9 cellular contexts compared by ENCODE assay signal in genomic region chr5:151213803-151214613, GRCh38. TPM values are rescaled to one million over a fixed set of nuclear protein-coding genes. Genes with fewer than 3 reads are reported as not detected.
DNase-seq lines count a peak whose midpoint lies in the region; ATAC-seq, FAIRE-seq and TF ChIP-seq lines count a peak whose summit lies in the region.
"Had no signal": no experiment of that assay in that cellular context is flagged by ENCODE, and none has a peak within 500 bp of the region (broad histone marks: within the 10 kb centered on the region; RNA-seq: fewer than 3 reads in every experiment).

No MANE protein-coding gene starts in this region.

- BruUV-seq in GM12878 (replicated peaks; lab: Mats Ljungman, UMichigan) = TSS peak; percentile 78
- BruUV-seq in HepG2 (replicated peaks; lab: Mats Ljungman, UMichigan) = no TSS peak

- TF ChIP-seq EP300 in GM12878 (IDR thresholded peaks at IDR 0.05; ENCODE audit: borderline replicate concordance in 1 of 2, control insufficient read depth in 1 of 2, low read depth in 2 of 2, low read length in 2 of 2) = peak in 1 of 2 experiments; percentile 64; a peak in 1 of 4 replicates
- TF ChIP-seq EP300 in HepG2 (IDR thresholded peaks at IDR 0.05; ENCODE audit: low read depth in 2 of 2, low read length in 2 of 2) = no peak
- TF ChIP-seq EP300 in HepG2 (CRISPR knock-in tag; IDR thresholded peaks at IDR 0.05; ENCODE audit: borderline replicate concordance) = no peak

- SMC1A ChIA-PET in GM12878 (lab: Charles Lee; ENCODE audit: uncharacterized antibody, unreplicated experiment) = interaction anchor here (0.6 to 18.6 kb wide), 20 partner anchors 9 to 155 kb away, joined by 3 to 325 read pairs (median 6); partner anchors contain the start of genes CCDC69 and GM2A

- FAIRE-seq in GM12878 (lab: Jason Lieb, UNC) = peak; percentile 91
- peak; percentile 30 for FAIRE-seq in HepG2 (lab: Jason Lieb, UNC)
- FAIRE-seq: A549 had no signal

- H3K36me3 ChIP-seq in GM12878 (ENCODE audit: control insufficient read depth in 2 of 2, insufficient read depth in 2 of 2, low read length in 1 of 2) = peaks cover 2 to 4% of the 10 kb centered on the region in 2 experiments; a peak in 2 of 4 replicates
- no peaks in the 10 kb centered on the region for H3K36me3 ChIP-seq in HepG2 (replicated peaks in 1 of 2; ENCODE audit: control insufficient read depth in 1 of 2, insufficient read depth in 2 of 2, low read length in 2 of 2)

- no peak for TF ChIP-seq CTCF in GM12878 (IDR thresholded peaks at IDR 0.05 in 2 of 3, conservative IDR thresholded peaks at IDR 0.05 in 1 of 3; ENCODE audit: control insufficient read depth in 2 of 3, extremely low read depth in 1 of 3, insufficient read depth in 1 of 3, low read depth in 3 of 3, low read length in 3 of 3)
- no peak for TF ChIP-seq CTCF in HepG2 (CRISPR knock-in tag; IDR thresholded peaks at IDR 0.05)

- TF ChIP-seq POLR2A in GM12878 (IDR thresholded peaks at IDR 0.05; ENCODE audit: low read depth, low read length) (peak; percentile 93), HepG2 (IDR thresholded peaks at IDR 0.05; ENCODE audit: insufficient read depth in 1 of 2, low read depth in 2 of 2, low read length in 2 of 2) (0 out of 4 replicates have a peak, but pooled peaks of 1 of the 2 experiments have one; percentile 34)

- H3K4me2 ChIP-seq in GM12878 (ENCODE audit: control insufficient read depth, insufficient read depth) (peak overlapping the region; percentile 91), HepG2 (ENCODE audit: low read depth, low read length) (peak overlapping the region; percentile 59)
- H3K4me2 ChIP-seq: A549 had no signal

- in situ Hi-C loops in GM12878 (cut with MboI) (no loop called here), HepG2 (cut with HindIII; ENCODE audit: extremely low pct_ligation_motif_present, low pct_unique_long_range_greater_than_20kb) (no loop called here)

- peak; percentile 69 for DNase-seq in A172 (ENCODE audit: low spot score)
- DNase-seq in T-helper 22 cell (ENCODE audit: low read depth) = peak; percentile 83
- DNase-seq in GM12878 (ENCODE audit: low read depth, low spot score) = peak; percentile 93
- peak; percentile 45 for DNase-seq in HepG2 (ENCODE audit: low spot score)
- peak; percentile 63 for DNase-seq in stimulated activated CD8-positive, alpha-beta memory T cell treated with anti-CD3 and anti-CD28 coated beads, Interleukin-15, amount 100 ng/mL, for 1 hour (ENCODE audit: low read depth)
- no peak for DNase-seq in NCI-H2227 (lab: John Stamatoyannopoulos, UW; ENCODE audit: unreplicated experiment)

- ATAC-seq in GM19351 (IDR thresholded peaks at IDR 0.05; ENCODE audit: unreplicated experiment) = peak; percentile 74
- peak; percentile 84 for ATAC-seq in HG03432 (IDR thresholded peaks at IDR 0.05; ENCODE audit: unreplicated experiment)
- ATAC-seq in GM12878 = peak; percentile 83
- ATAC-seq in HepG2 = peak; percentile 90

- intact Hi-C loops in GM12878 (cut with micrococcal nuclease; ENCODE audit: unreplicated experiment) (loop anchor here (1.0 to 5.0 kb wide), 6 partner anchors 9 to 132 kb away; partner anchors contain the start of genes ANXA6, GM2A and TNIP1), HepG2 (cut with micrococcal nuclease; ENCODE audit: unreplicated experiment) (no loop called here)

- peak overlapping the region; percentile 99 for H3K27ac ChIP-seq in GM12878 (ENCODE audit: control insufficient read depth, insufficient read depth)
- H3K27ac ChIP-seq in HepG2 (ENCODE audit: extremely low read length, insufficient read depth, low read length) = no peak overlapping the region
- H3K27ac ChIP-seq: A549 had no signal

- H3K79me2 ChIP-seq in GM12878 (ENCODE audit: control insufficient read depth, insufficient read depth, low read length) (peaks cover 73% of the 10 kb centered on the region), HepG2 (ENCODE audit: insufficient read depth, low read length) (no peaks in the 10 kb centered on the region)

- H3K27me3 ChIP-seq in GM12878 (replicated peaks in 1 of 2; ENCODE audit: control insufficient read depth in 2 of 2, insufficient read depth in 2 of 2, low read length in 1 of 2) (no peaks in the 10 kb centered on the region), HepG2 (ENCODE audit: control insufficient read depth in 1 of 2, insufficient read depth in 2 of 2, low read length in 2 of 2) (no peaks in the 10 kb centered on the region)

- WGBS in GM12878 (ENCODE audit: insufficient coverage, insufficient replicate concordance, low lambda C conversion rate, missing lambda C conversion rate) = 1% methylated on average over 9 of the region's 9 CpGs
- WGBS in HepG2 (ENCODE audit: low lambda C conversion rate) = 39% methylated on average over 8 of the region's 9 CpGs

- H3K4me1 ChIP-seq in GM12878 (ENCODE audit: control insufficient read depth, insufficient read depth, low read length) (peaks cover 57% of the 10 kb centered on the region), HepG2 (ENCODE audit: insufficient read depth, low read length) (peaks cover 49% of the 10 kb centered on the region)
- H3K4me1 ChIP-seq: A549 had no signal

- POLR2A ChIA-PET in GM12878 (lab: Charles Lee) = interaction anchor here (0.6 to 17.1 kb wide), 29 partner anchors 9 to 801 kb away, joined by 3 to 290 read pairs (median 6); partner anchors contain the start of genes ANXA6, CCDC69, CD74 and GM2A
- POLR2A ChIA-PET in HepG2 (lab: Yijun Ruan, JAX) = interaction anchor here (0.6 to 2.5 kb wide), 5 partner anchors 10 to 68 kb away, joined by 3 to 12 read pairs (median 4); partner anchors contain the start of genes CCDC69 and GM2A

- peak overlapping the region; percentile 74 for H3K4me3 ChIP-seq in GM12878
- peak overlapping the region in 1 of 3 experiments; percentile 44; a peak in 2 of 6 replicates for H3K4me3 ChIP-seq in HepG2 (replicated peaks in 1 of 3; ENCODE audit: insufficient read depth in 1 of 3, low read depth in 2 of 3, low read length in 3 of 3)
- H3K4me3 ChIP-seq: A549 had no signal

- CTCF ChIA-PET in GM12878 (lab: Yijun Ruan, JAX) = interaction anchor here (0.6 to 17.0 kb wide), 14 partner anchors 9 to 102 kb away, joined by 3 to 293 read pairs (median 10); partner anchors contain the start of genes CCDC69 and GM2A
- CTCF ChIA-PET in HepG2 (lab: Yijun Ruan, JAX; ENCODE audit: low intra/inter-chr PET ratio, low total read pairs) = no interaction called here

- RAD21 ChIA-PET in GM12878 (lab: Charles Lee; ENCODE audit: unreplicated experiment) = interaction anchor here (0.6 to 7.6 kb wide), 23 partner anchors 9 to 536 kb away, joined by 3 to 156 read pairs (median 10); partner anchors contain the start of genes ANXA6, CCDC69, GM2A and TNIP1

- H3K9me3 ChIP-seq in GM12878 (replicated peaks; ENCODE audit: control insufficient read depth, insufficient read depth, low read length) (no peaks in the 10 kb centered on the region), HepG2 (ENCODE audit: low read length) (no peaks in the 10 kb centered on the region)
- H3K9me3 ChIP-seq: A549 had no signal

- H2AFZ ChIP-seq in GM12878 (ENCODE audit: control insufficient read depth, low read depth, low read length) = no peak overlapping the region
- H2AFZ ChIP-seq in HepG2 (ENCODE audit: low read length) = no peak overlapping the region

- TF ChIP-seq RAD21 in GM12878 (IDR thresholded peaks at IDR 0.05; ENCODE audit: insufficient read depth, low read depth, low read length) = no peak
- no peak for TF ChIP-seq RAD21 in HepG2 (CRISPR knock-in tag; IDR thresholded peaks at IDR 0.05)

- H3K9ac ChIP-seq in GM12878 (ENCODE audit: control insufficient read depth, insufficient read depth, low read length) = peak overlapping the region; percentile 94
- peak overlapping the region; percentile 32; the same call in 1 of the 2 replicates for H3K9ac ChIP-seq in HepG2 (ENCODE audit: insufficient read depth, low read depth, low read length)

- no peaks in the 10 kb centered on the region for H4K20me1 ChIP-seq in GM12878 (ENCODE audit: control insufficient read depth, insufficient read depth)
- H4K20me1 ChIP-seq in HepG2 (ENCODE audit: insufficient read depth, low read length) = no peaks in the 10 kb centered on the region

RNA-seq across cellular contexts. Expression of gene CCDC69, which starts 9.9 kb away (rescaled TPM):
- total RNA-seq in A172 (2014; rRNA removed; shearing (Covaris generic)) = 3.3 and 3.7 TPM in 2 replicates
- total RNA-seq in GM12878 (2013; cell fraction: nucleolus; rRNA removed) = 69.3 and 77.6 TPM in 2 replicates
- total RNA-seq in GM12878 (2014; rRNA removed) (91.1 and 104 TPM in 2 replicates), GM12878 (2014; rRNA removed; fragmentation: Illumina TruSeq; extraction: Trizol) (78.8 and 80.3 TPM in 2 replicates), GM12878 (2021) (77.3 and 80.8 TPM in 2 replicates), HepG2 (2016; rRNA removed; fragmentation: Illumina TruSeq; extraction: Trizol) (45.2 and 46.3 TPM in 2 replicates)
- 37.5 TPM for polyA plus RNA-seq in GM12878 (2011; ENCODE audit: low read depth)
- polyA plus RNA-seq in GM12878 (2011; rRNA removed) (36.7 and 42.3 TPM in 2 replicates), GM12878 (2014; fragmentation: Illumina TruSeq; extraction: Trizol) (104 and 106 TPM in 2 replicates), GM12878 (2014; fragmentation: Nextera tagmentation; extraction: Ambion mirVana) (10 to 100 TPM; 13.5 to 21.4 TPM), GM12878 (2014; rRNA removed) (89.6 and 102 TPM in 2 replicates), GM12878 (2016; fragmentation: Nextera tagmentation; extraction: Ambion mirVana) (10 to 100 TPM; 55.7 to 59.8 TPM), HepG2 (2011; rRNA removed) (12.2 and 14.4 TPM in 2 replicates)
- polyA plus RNA-seq in GM12878 (2011; cell fraction: cytosol; rRNA removed) = 56.7 and 66.0 TPM in 2 replicates
- 16.1 and 18.3 TPM in 2 replicates for polyA plus RNA-seq in GM12878 (2011; cell fraction: nucleus; rRNA removed)
- 46.8 and 47.5 TPM in 2 replicates for polyA plus RNA-seq in GM12878 (2012)
- 32.8 and 41.3 TPM in 2 replicates for polyA minus RNA-seq in GM12878 (2011; rRNA and poly(A)+ RNA removed)
- polyA minus RNA-seq in GM12878 (2011; cell fraction: cytosol; rRNA and poly(A)+ RNA removed) = 11.4 and 17.0 TPM in 2 replicates
- 11.6 and 16.5 TPM in 2 replicates for polyA minus RNA-seq in GM12878 (2011; cell fraction: nucleus; rRNA and poly(A)+ RNA removed)
- total RNA-seq in HepG2 (2016; cell fraction: cytosol; rRNA removed; fragmentation: Illumina TruSeq; extraction: Trizol; ENCODE audit: low read depth) = 55.5 and 59.1 TPM in 2 replicates
- total RNA-seq in HepG2 (2016; cell fraction: insoluble cytoplasmic fraction; rRNA removed; fragmentation: Illumina TruSeq; extraction: Trizol) = 40.1 and 44.9 TPM in 2 replicates
- 122 and 135 TPM in 2 replicates for total RNA-seq in HepG2 (2016; cell fraction: membrane; rRNA removed; fragmentation: Illumina TruSeq; extraction: Trizol)
- 20.8 and 25.7 TPM in 2 replicates for total RNA-seq in HepG2 (2016; cell fraction: nucleus; rRNA removed; fragmentation: Illumina TruSeq; extraction: Trizol)
- 10.9 and 17.9 TPM in 2 replicates for polyA plus RNA-seq in HepG2 (2011; cell fraction: cytosol; rRNA removed)
- 5.2 and 8.5 TPM in 2 replicates for polyA plus RNA-seq in HepG2 (2011; cell fraction: nucleus; rRNA removed)
- polyA plus RNA-seq in HepG2 (2012) = 11.3 and 12.9 TPM in 2 replicates
- 76.9 and 83.3 TPM in 2 replicates for polyA plus RNA-seq in HepG2 (2016; cell fraction: cytosol; fragmentation: Illumina TruSeq; extraction: Trizol; ENCODE audit: low read depth)
- polyA plus RNA-seq in HepG2 (2016; cell fraction: insoluble cytoplasmic fraction; fragmentation: Illumina TruSeq; extraction: Trizol; ENCODE audit: low read depth) = 49.2 and 57.5 TPM in 2 replicates
- 129 and 152 TPM in 2 replicates for polyA plus RNA-seq in HepG2 (2016; cell fraction: membrane; fragmentation: Illumina TruSeq; extraction: Trizol; ENCODE audit: low read depth)
- 30.6 and 33.2 TPM in 2 replicates for polyA plus RNA-seq in HepG2 (2016; cell fraction: nucleus; fragmentation: Illumina TruSeq; extraction: Trizol; ENCODE audit: insufficient read depth, low read depth)
- 0.35 and 14.2 TPM in 2 replicates for polyA minus RNA-seq in HepG2 (2011; rRNA and poly(A)+ RNA removed; ENCODE audit: low replicate concordance)
- polyA minus RNA-seq in HepG2 (2011; cell fraction: cytosol; rRNA and poly(A)+ RNA removed) = 5.0 and 5.8 TPM in 2 replicates
- 6.7 and 12.7 TPM in 2 replicates for polyA minus RNA-seq in HepG2 (2011; cell fraction: nucleus; rRNA and poly(A)+ RNA removed)

RNA-seq across cellular contexts. Expression of gene GM2A, which starts 39.0 kb away (rescaled TPM):
- total RNA-seq in A172 (2014; rRNA removed; shearing (Covaris generic)) = 30.2 and 34.2 TPM in 2 replicates
- 150 and 162 TPM in 2 replicates for total RNA-seq in GM12878 (2013; cell fraction: nucleolus; rRNA removed)
- total RNA-seq in GM12878 (2014; rRNA removed) (102 and 109 TPM in 2 replicates), GM12878 (2014; rRNA removed; fragmentation: Illumina TruSeq; extraction: Trizol) (75.7 TPM in 2 replicates), GM12878 (2021) (95.1 and 95.6 TPM in 2 replicates), HepG2 (2016; rRNA removed; fragmentation: Illumina TruSeq; extraction: Trizol) (16.6 and 29.6 TPM in 2 replicates)
- 46.2 TPM for polyA plus RNA-seq in GM12878 (2011; ENCODE audit: low read depth)
- polyA plus RNA-seq in GM12878 (2011; rRNA removed) (85.4 and 106 TPM in 2 replicates), GM12878 (2014; fragmentation: Illumina TruSeq; extraction: Trizol) (74.4 and 83.9 TPM in 2 replicates), GM12878 (2014; fragmentation: Nextera tagmentation; extraction: Ambion mirVana) (10 to 100 TPM; 33.6 to 44.4 TPM), GM12878 (2014; rRNA removed) (62.0 and 63.9 TPM in 2 replicates), GM12878 (2016; fragmentation: Nextera tagmentation; extraction: Ambion mirVana) (10 to 100 TPM; 44.0 to 44.4 TPM), HepG2 (2011; rRNA removed) (12.9 and 14.6 TPM in 2 replicates)
- 81.7 and 107 TPM in 2 replicates for polyA plus RNA-seq in GM12878 (2011; cell fraction: cytosol; rRNA removed)
- 27.6 and 30.7 TPM in 2 replicates for polyA plus RNA-seq in GM12878 (2011; cell fraction: nucleus; rRNA removed)
- polyA plus RNA-seq in GM12878 (2012) = 61.7 and 69.7 TPM in 2 replicates
- 109 and 137 TPM in 2 replicates for polyA minus RNA-seq in GM12878 (2011; rRNA and poly(A)+ RNA removed)
- polyA minus RNA-seq in GM12878 (2011; cell fraction: cytosol; rRNA and poly(A)+ RNA removed) = 43.7 and 54.0 TPM in 2 replicates
- 14.7 and 19.8 TPM in 2 replicates for polyA minus RNA-seq in GM12878 (2011; cell fraction: nucleus; rRNA and poly(A)+ RNA removed)
- total RNA-seq in HepG2 (2016; cell fraction: cytosol; rRNA removed; fragmentation: Illumina TruSeq; extraction: Trizol; ENCODE audit: low read depth) = 4.1 and 4.6 TPM in 2 replicates
- total RNA-seq in HepG2 (2016; cell fraction: insoluble cytoplasmic fraction; rRNA removed; fragmentation: Illumina TruSeq; extraction: Trizol) = 17.1 and 30.7 TPM in 2 replicates
- 11.9 and 12.6 TPM in 2 replicates for total RNA-seq in HepG2 (2016; cell fraction: membrane; rRNA removed; fragmentation: Illumina TruSeq; extraction: Trizol)
- total RNA-seq in HepG2 (2016; cell fraction: nucleus; rRNA removed; fragmentation: Illumina TruSeq; extraction: Trizol) = 27.5 and 33.6 TPM in 2 replicates
- polyA plus RNA-seq in HepG2 (2011; cell fraction: cytosol; rRNA removed) = 11.3 TPM in 2 replicates
- 3.9 and 5.2 TPM in 2 replicates for polyA plus RNA-seq in HepG2 (2011; cell fraction: nucleus; rRNA removed)
- 8.5 and 11.0 TPM in 2 replicates for polyA plus RNA-seq in HepG2 (2012)
- 3.8 TPM in 2 replicates for polyA plus RNA-seq in HepG2 (2016; cell fraction: cytosol; fragmentation: Illumina TruSeq; extraction: Trizol; ENCODE audit: low read depth)
- 21.4 and 21.7 TPM in 2 replicates for polyA plus RNA-seq in HepG2 (2016; cell fraction: insoluble cytoplasmic fraction; fragmentation: Illumina TruSeq; extraction: Trizol; ENCODE audit: low read depth)
- polyA plus RNA-seq in HepG2 (2016; cell fraction: membrane; fragmentation: Illumina TruSeq; extraction: Trizol; ENCODE audit: low read depth) = 9.6 and 10.8 TPM in 2 replicates
- polyA plus RNA-seq in HepG2 (2016; cell fraction: nucleus; fragmentation: Illumina TruSeq; extraction: Trizol; ENCODE audit: insufficient read depth, low read depth) = 42.8 and 48.3 TPM in 2 replicates
- 9.2 and 31.1 TPM in 2 replicates for polyA minus RNA-seq in HepG2 (2011; rRNA and poly(A)+ RNA removed; ENCODE audit: low replicate concordance)
- polyA minus RNA-seq in HepG2 (2011; cell fraction: cytosol; rRNA and poly(A)+ RNA removed) = 12.1 and 12.7 TPM in 2 replicates
- polyA minus RNA-seq in HepG2 (2011; cell fraction: nucleus; rRNA and poly(A)+ RNA removed) = 6.6 and 10.6 TPM in 2 replicates

RNA-seq across cellular contexts. Expression of gene ANXA6, which starts 56.4 kb away (rescaled TPM):
- 424 and 507 TPM in 2 replicates for total RNA-seq in A172 (2014; rRNA removed; shearing (Covaris generic))
- 295 and 301 TPM in 2 replicates for total RNA-seq in GM12878 (2013; cell fraction: nucleolus; rRNA removed)
- 477 and 484 TPM in 2 replicates for total RNA-seq in GM12878 (2014; rRNA removed)
- total RNA-seq in GM12878 (2014; rRNA removed; fragmentation: Illumina TruSeq; extraction: Trizol) = 549 and 550 TPM in 2 replicates
- 528 and 542 TPM in 2 replicates for total RNA-seq in GM12878 (2021)
- 195 TPM for polyA plus RNA-seq in GM12878 (2011; ENCODE audit: low read depth)
- polyA plus RNA-seq in GM12878 (2011; rRNA removed) = 460 and 571 TPM in 2 replicates
- 618 and 630 TPM in 2 replicates for polyA plus RNA-seq in GM12878 (2011; cell fraction: cytosol; rRNA removed)
- polyA plus RNA-seq in GM12878 (2011; cell fraction: nucleus; rRNA removed) = 407 and 532 TPM in 2 replicates
- 297 and 330 TPM in 2 replicates for polyA plus RNA-seq in GM12878 (2012)
- polyA plus RNA-seq in GM12878 (2014; fragmentation: Illumina TruSeq; extraction: Trizol) = 506 and 510 TPM in 2 replicates
- 10 to 100 TPM; 44.0 to 73.1 TPM for polyA plus RNA-seq in GM12878 (2014; fragmentation: Nextera tagmentation; extraction: Ambion mirVana)
- 453 and 470 TPM in 2 replicates for polyA plus RNA-seq in GM12878 (2014; rRNA removed)
- polyA plus RNA-seq in GM12878 (2016; fragmentation: Nextera tagmentation; extraction: Ambion mirVana) = 100 to 1,000 TPM; 280 to 291 TPM
- polyA minus RNA-seq in GM12878 (2011; rRNA and poly(A)+ RNA removed) = 634 and 706 TPM in 2 replicates
- polyA minus RNA-seq in GM12878 (2011; cell fraction: cytosol; rRNA and poly(A)+ RNA removed) = 242 and 263 TPM in 2 replicates
- polyA minus RNA-seq in GM12878 (2011; cell fraction: nucleus; rRNA and poly(A)+ RNA removed) = 286 and 410 TPM in 2 replicates
- total RNA-seq in HepG2 (2016; rRNA removed; fragmentation: Illumina TruSeq; extraction: Trizol) = 125 and 154 TPM in 2 replicates
- 13.0 and 15.5 TPM in 2 replicates for total RNA-seq in HepG2 (2016; cell fraction: cytosol; rRNA removed; fragmentation: Illumina TruSeq; extraction: Trizol; ENCODE audit: low read depth)
- total RNA-seq in HepG2 (2016; cell fraction: insoluble cytoplasmic fraction; rRNA removed; fragmentation: Illumina TruSeq; extraction: Trizol) = 125 and 156 TPM in 2 replicates
- 28.1 and 29.3 TPM in 2 replicates for total RNA-seq in HepG2 (2016; cell fraction: membrane; rRNA removed; fragmentation: Illumina TruSeq; extraction: Trizol)
- total RNA-seq in HepG2 (2016; cell fraction: nucleus; rRNA removed; fragmentation: Illumina TruSeq; extraction: Trizol) = 84.2 and 86.1 TPM in 2 replicates
- polyA plus RNA-seq in HepG2 (2011; rRNA removed) = 103 and 120 TPM in 2 replicates
- 124 and 134 TPM in 2 replicates for polyA plus RNA-seq in HepG2 (2011; cell fraction: cytosol; rRNA removed)
- 132 and 143 TPM in 2 replicates for polyA plus RNA-seq in HepG2 (2011; cell fraction: nucleus; rRNA removed)
- 69.6 and 82.1 TPM in 2 replicates for polyA plus RNA-seq in HepG2 (2012)
- polyA plus RNA-seq in HepG2 (2016; cell fraction: cytosol; fragmentation: Illumina TruSeq; extraction: Trizol; ENCODE audit: low read depth) = 9.6 and 11.8 TPM in 2 replicates
- 126 and 134 TPM in 2 replicates for polyA plus RNA-seq in HepG2 (2016; cell fraction: insoluble cytoplasmic fraction; fragmentation: Illumina TruSeq; extraction: Trizol; ENCODE audit: low read depth)
- polyA plus RNA-seq in HepG2 (2016; cell fraction: membrane; fragmentation: Illumina TruSeq; extraction: Trizol; ENCODE audit: low read depth) = 18.1 and 19.2 TPM in 2 replicates
- polyA plus RNA-seq in HepG2 (2016; cell fraction: nucleus; fragmentation: Illumina TruSeq; extraction: Trizol; ENCODE audit: insufficient read depth, low read depth) = 81.8 and 98.3 TPM in 2 replicates
- polyA minus RNA-seq in HepG2 (2011; rRNA and poly(A)+ RNA removed; ENCODE audit: low replicate concordance) = 67.1 and 157 TPM in 2 replicates
- polyA minus RNA-seq in HepG2 (2011; cell fraction: cytosol; rRNA and poly(A)+ RNA removed) = 96.9 and 110 TPM in 2 replicates
- 81.6 and 116 TPM in 2 replicates for polyA minus RNA-seq in HepG2 (2011; cell fraction: nucleus; rRNA and poly(A)+ RNA removed)
